24 cellular contexts compared by ENCODE assay signal in genomic region chr12:42982828-42983227, GRCh38.
DNase-seq lines count a peak whose midpoint lies in the region; ATAC-seq, FAIRE-seq and TF ChIP-seq lines count a peak whose summit lies in the region.
"Had no signal": no experiment of that assay in that cellular context is flagged by ENCODE, and none has a peak within 500 bp of the region (broad histone marks: within the 10 kb centered on the region; RNA-seq: fewer than 3 reads in every experiment).

No MANE protein-coding gene starts in this region.

- H3K4me3 Mint-ChIP-seq in activated CD8-positive, alpha-beta memory T cell treated with anti-CD3 and anti-CD28 coated beads, Interleukin-2, amount 10 ng/mL, durations not matched to agents 7 days and 5 days, result no peak overlapping the region
- H3K4me3 Mint-ChIP-seq: CD4-positive, CD25-positive, alpha-beta regulatory T cell; CD8-positive, alpha-beta memory T cell; IgD-negative memory B cell had no signal

- DNase-seq in AG20443 (ENCODE audit: low spot score) (peak; percentile 12), H54 (ENCODE audit: insufficient read length, low spot score) (no peak), astrocyte of the hippocampus (ENCODE audit: low read depth, low spot score) (peak; percentile 33), fibroblast of pulmonary artery (ENCODE audit: low read depth) (peak; percentile 4), GOT3 (lab: John Stamatoyannopoulos, UW) (no peak), retina (no peak)
- DNase-seq in activated CD8-positive, alpha-beta memory T cell treated with anti-CD3 and anti-CD28 coated beads, Interleukin-2, amount 10 ng/mL, durations not matched to agents 7 days and 5 days, result no peak
- DNase-seq: BE2C; C1 segment of cervical spinal cord; CD4-positive, CD25-positive, alpha-beta regulatory T cell; CD8-positive, alpha-beta memory T cell; COR-L47; DMS 273 treated with DMSO at 0.1 percent for 48 hours; DMS53; DND-41; EL; KBM-7 had no signal

- no peak for TF ChIP-seq POLR2A in H54 (IDR thresholded peaks at IDR 0.05; ENCODE audit: low read depth, low read length)

- ATAC-seq in activated CD8-positive, alpha-beta memory T cell treated with anti-CD3 and anti-CD28 coated beads, Interleukin-2, amount 10 ng/mL, durations not matched to agents 7 days and 5 days, result no peak
- ATAC-seq in GM21423 (IDR thresholded peaks at IDR 0.05; ENCODE audit: unreplicated experiment), result no peak
- ATAC-seq: GM12878 had no signal

- H3K27me3 Mint-ChIP-seq in activated CD8-positive, alpha-beta memory T cell treated with anti-CD3 and anti-CD28 coated beads, Interleukin-2, amount 10 ng/mL, durations not matched to agents 7 days and 5 days, result no peaks in the 10 kb centered on the region
- H3K27me3 Mint-ChIP-seq: CD4-positive, CD25-positive, alpha-beta regulatory T cell; CD8-positive, alpha-beta memory T cell; IgD-negative memory B cell had no signal

- H3K27ac Mint-ChIP-seq in activated CD8-positive, alpha-beta memory T cell treated with anti-CD3 and anti-CD28 coated beads, Interleukin-2, amount 10 ng/mL, durations not matched to agents 7 days and 5 days, result no peak overlapping the region
- H3K27ac Mint-ChIP-seq: CD4-positive, CD25-positive, alpha-beta regulatory T cell; CD8-positive, alpha-beta memory T cell; IgD-negative memory B cell had no signal

- H3K4me1 Mint-ChIP-seq in activated CD8-positive, alpha-beta memory T cell treated with anti-CD3 and anti-CD28 coated beads, Interleukin-2, amount 10 ng/mL, durations not matched to agents 7 days and 5 days, result no peaks in the 10 kb centered on the region
- H3K4me1 Mint-ChIP-seq: CD4-positive, CD25-positive, alpha-beta regulatory T cell; CD8-positive, alpha-beta memory T cell; IgD-negative memory B cell had no signal

- no peak overlapping the region for H3K4me3 ChIP-seq in fibroblast of pulmonary artery (replicated peaks; ENCODE audit: low read depth, low read length)
- H3K4me3 ChIP-seq: GM12878, HAP-1 had no signal

- no peaks in the 10 kb centered on the region for H3K36me3 Mint-ChIP-seq in activated CD8-positive, alpha-beta memory T cell treated with anti-CD3 and anti-CD28 coated beads, Interleukin-2, amount 10 ng/mL, durations not matched to agents 7 days and 5 days
- H3K36me3 Mint-ChIP-seq: CD4-positive, CD25-positive, alpha-beta regulatory T cell; CD8-positive, alpha-beta memory T cell; IgD-negative memory B cell had no signal

- CTCF ChIA-PET in activated CD8-positive, alpha-beta memory T cell treated with anti-CD3 and anti-CD28 coated beads, Interleukin-2, amount 10 ng/mL, durations not matched to agents 7 days and 5 days (lab: Charles Lee), result no interaction called here

- FAIRE-seq in H54 (lab: Jason Lieb, UNC), result peak; percentile 15
- FAIRE-seq: GM12878, GM19239, H1, HTR-8/SVneo had no signal

- no peaks in the 10 kb centered on the region for H3K9me3 Mint-ChIP-seq in activated CD8-positive, alpha-beta memory T cell treated with anti-CD3 and anti-CD28 coated beads, Interleukin-2, amount 10 ng/mL, durations not matched to agents 7 days and 5 days (ENCODE audit: low read depth)
- H3K9me3 Mint-ChIP-seq: CD4-positive, CD25-positive, alpha-beta regulatory T cell; IgD-negative memory B cell had no signal

- TF ChIP-seq CTCF in fibroblast of pulmonary artery (IDR thresholded peaks at IDR 0.05; ENCODE audit: low read length, missing control alignments), result no peak

Comparison
In these comparisons a context has a peak if more than half of its experiments do, and no peak if none do; other contexts are left out.
1. DNase-seq: peak in AG20443 (single experiment), astrocyte of the hippocampus (single experiment) and fibroblast of pulmonary artery (single experiment); none in H54 (single experiment), GOT3 (single experiment), activated CD8-positive, alpha-beta memory T cell treated with anti-CD3 and anti-CD28 coated beads, Interleukin-2, amount 10 ng/mL, durations not matched to agents 7 days and 5 days (single experiment) and retina (single experiment).